In genomic region chr18:44135791-44136190, GRCh38 we compare ENCODE assay signal across 36 cellular contexts.
"Had no signal": no experiment of that assay in that cellular context is flagged by ENCODE, and none has a peak within 500 bp of the region (broad histone marks: within the 10 kb centered on the region; RNA-seq: fewer than 3 reads in every experiment).

No MANE protein-coding gene starts in this region.

- H3K27ac Mint-ChIP-seq: activated B cell treated with CpG ODN at 0.5 μM for 24 hours; activated CD4-positive, alpha-beta memory T cell treated with anti-CD3 and anti-CD28 coated beads for 36 hours; activated CD4-positive, alpha-beta T cell treated with anti-CD3 and anti-CD28 coated beads, Interleukin-2, amount 10 ng/mL, durations not matched to agents 24 days and 14 days; activated CD8-positive, alpha-beta T cell treated with anti-CD3 and anti-CD28 coated beads for 36 hours; activated naive CD4-positive, alpha-beta T cell treated with anti-CD3 and anti-CD28 coated beads for 36 hours; activated naive CD4-positive, alpha-beta T cell treated with anti-CD3 and anti-CD28 coated beads, Interleukin-2, amount 50 U/mL, for 72 hours; activated naive CD8-positive, alpha-beta T cell treated with anti-CD3 and anti-CD28 coated beads for 36 hours; activated T-cell treated with anti-CD3 and anti-CD28 coated beads, Interleukin-2, amount 50 U/mL, for 72 hours; activated T-helper 1 cell treated with anti-CD3 and anti-CD28 coated beads, Interleukin-12 subunit alpha, Interleukin-12 subunit beta, Interleukin-2, Interleukin-4 antibody, amounts not matched to agents 30 ng/mL and 10 ng/mL and 1 ng/mL, durations not matched to agents 14 hours and 24 hours and 36 hours; activated T-helper 17 cell treated with anti-CD3 and anti-CD28 coated beads, Interleukin-2, amount 50 U/mL, for 72 hours; T-helper 1 cell treated with Interleukin-12 subunit alpha and Interleukin-12 subunit beta and Interleukin-4 antibody, amounts not matched to agents 30 μg/mL and 1 μg/mL, for 36 hours; T-helper 2 cell treated with Interferon-gamma antibody and Interleukin-4, amounts not matched to agents 5 μg/mL and 100 μg/mL, for 36 hours had no signal

- H3K4me1 Mint-ChIP-seq: activated CD4-positive, alpha-beta T cell treated with anti-CD3 and anti-CD28 coated beads, Interleukin-2, amount 10 ng/mL, durations not matched to agents 24 days and 14 days; activated naive CD8-positive, alpha-beta T cell treated with anti-CD3 and anti-CD28 coated beads for 36 hours; activated T-helper 17 cell treated with anti-CD3 and anti-CD28 coated beads, Interleukin-2, amount 50 U/mL, for 72 hours; central memory CD8-positive, alpha-beta T cell had no signal

- H3K27me3 Mint-ChIP-seq: activated CD4-positive, alpha-beta memory T cell treated with anti-CD3 and anti-CD28 coated beads for 36 hours; activated CD4-positive, alpha-beta T cell treated with anti-CD3 and anti-CD28 coated beads, Interleukin-2, amount 10 ng/mL, durations not matched to agents 24 days and 14 days; activated CD8-positive, alpha-beta T cell treated with anti-CD3 and anti-CD28 coated beads for 36 hours; activated naive CD8-positive, alpha-beta T cell treated with anti-CD3 and anti-CD28 coated beads for 36 hours; activated T-helper 17 cell treated with anti-CD3 and anti-CD28 coated beads, Interleukin-2, amount 50 U/mL, for 72 hours; brain; central memory CD8-positive, alpha-beta T cell had no signal

- H3K9me3 Mint-ChIP-seq: activated B cell treated with CpG ODN at 0.5 μM for 24 hours; activated CD4-positive, alpha-beta T cell treated with anti-CD3 and anti-CD28 coated beads, Interleukin-2, amount 10 ng/mL, durations not matched to agents 24 days and 14 days; activated CD8-positive, alpha-beta T cell treated with anti-CD3 and anti-CD28 coated beads for 36 hours; activated naive CD4-positive, alpha-beta T cell treated with anti-CD3 and anti-CD28 coated beads for 36 hours; activated naive CD8-positive, alpha-beta T cell treated with anti-CD3 and anti-CD28 coated beads for 36 hours; activated T-helper 1 cell treated with anti-CD3 and anti-CD28 coated beads, Interleukin-12 subunit alpha, Interleukin-12 subunit beta, Interleukin-2, Interleukin-4 antibody, amounts not matched to agents 30 ng/mL and 10 ng/mL and 1 ng/mL, durations not matched to agents 14 hours and 24 hours and 36 hours had no signal

- H3K4me3 Mint-ChIP-seq: activated B cell treated with CpG ODN at 0.5 μM for 24 hours; activated CD4-positive, alpha-beta memory T cell treated with anti-CD3 and anti-CD28 coated beads for 36 hours; activated CD4-positive, alpha-beta T cell treated with anti-CD3 and anti-CD28 coated beads, Interleukin-2, amount 10 ng/mL, durations not matched to agents 24 days and 14 days; activated CD8-positive, alpha-beta T cell treated with anti-CD3 and anti-CD28 coated beads for 36 hours; activated naive CD4-positive, alpha-beta T cell treated with anti-CD3 and anti-CD28 coated beads for 36 hours; activated naive CD8-positive, alpha-beta T cell treated with anti-CD3 and anti-CD28 coated beads for 36 hours; activated T-cell treated with anti-CD3 and anti-CD28 coated beads, Interleukin-2, amount 50 U/mL, for 4 hours; activated T-cell treated with anti-CD3 and anti-CD28 coated beads, Interleukin-2, amount 50 U/mL, for 72 hours; activated T-helper 1 cell treated with anti-CD3 and anti-CD28 coated beads, Interleukin-12 subunit alpha, Interleukin-12 subunit beta, Interleukin-2, Interleukin-4 antibody, amounts not matched to agents 30 ng/mL and 10 ng/mL and 1 ng/mL, durations not matched to agents 14 hours and 24 hours and 36 hours; activated T-helper 17 cell treated with anti-CD3 and anti-CD28 coated beads, Interleukin-2, amount 50 U/mL, for 72 hours; brain; central memory CD8-positive, alpha-beta T cell; T-helper 1 cell treated with Interleukin-12 subunit alpha and Interleukin-12 subunit beta and Interleukin-4 antibody, amounts not matched to agents 30 μg/mL and 1 μg/mL, for 36 hours; T-helper 2 cell treated with Interferon-gamma antibody and Interleukin-4, amounts not matched to agents 5 μg/mL and 100 μg/mL, for 36 hours had no signal

- H3K4me1 ChIP-seq: adrenal gland had no signal

- H3K27me3 ChIP-seq: adrenal gland, cardiac muscle cell had no signal

- H3K27ac ChIP-seq: adrenal gland, cardiac muscle cell, VCaP had no signal

- H3K4me3 ChIP-seq: adrenal gland, cardiac muscle cell had no signal

- DNase-seq: activated B cell treated with CpG ODN at 0.5 μM for 24 hours; activated CD4-positive, alpha-beta memory T cell treated with anti-CD3 and anti-CD28 coated beads for 36 hours; activated CD4-positive, alpha-beta T cell treated with anti-CD3 and anti-CD28 coated beads for 4 hours; activated CD4-positive, alpha-beta T cell treated with anti-CD3 and anti-CD28 coated beads, Interleukin-2, amount 10 ng/mL, durations not matched to agents 24 days and 14 days; activated CD4-positive, alpha-beta T cell treated with anti-CD3 and anti-CD28 coated beads, Interleukin-2, amount 50 U/mL, for 1 hour; activated CD4-positive, alpha-beta T cell treated with anti-CD3 and anti-CD28 coated beads, Interleukin-2, amount 50 U/mL, for 4 hours; activated CD4-positive, CD25-positive, alpha-beta regulatory T cell treated with anti-CD3 and anti-CD28 coated beads, Interleukin-2, amount 50 U/mL, for 72 hours; activated CD8-positive, alpha-beta memory T cell treated with anti-CD3 and anti-CD28 coated beads, Interleukin-2, amount 50 U/mL, for 4 hours; activated CD8-positive, alpha-beta T cell treated with anti-CD3 and anti-CD28 coated beads for 36 hours; activated effector memory CD4-positive, alpha-beta T cell treated with anti-CD3 and anti-CD28 coated beads, Interleukin-2, amount 50 U/mL, for 16 hours; activated gamma-delta T cell treated with Interleukin-2 at 50 U/mL for 16 hours; activated naive CD4-positive, alpha-beta T cell; activated naive CD4-positive, alpha-beta T cell treated with anti-CD3 and anti-CD28 coated beads for 36 hours; activated naive CD4-positive, alpha-beta T cell treated with anti-CD3 and anti-CD28 coated beads, Interleukin-2, amount 50 U/mL, for 16 hours; activated naive CD8-positive, alpha-beta T cell treated with anti-CD3 and anti-CD28 coated beads for 36 hours; activated T-cell treated with anti-CD3 and anti-CD28 coated beads for 4 hours; activated T-cell treated with anti-CD3 and anti-CD28 coated beads, Interleukin-2, amount 50 U/mL, for 1 hour; activated T-cell treated with anti-CD3 and anti-CD28 coated beads, Interleukin-2, amount 50 U/mL, for 4 hours; activated T-cell treated with anti-CD3 and anti-CD28 coated beads, Interleukin-2, amount 50 U/mL, for 72 hours; adrenal gland; amniotic stem cell; aorta; caudate nucleus; cerebellar nuclear complex; T-helper 1 cell; T-helper 2 cell; T-helper 9 cell had no signal

- H3K36me3 Mint-ChIP-seq: activated CD4-positive, alpha-beta memory T cell treated with anti-CD3 and anti-CD28 coated beads for 36 hours; activated naive CD8-positive, alpha-beta T cell treated with anti-CD3 and anti-CD28 coated beads for 36 hours; brain had no signal

- H3K36me3 ChIP-seq: adrenal gland, cardiac muscle cell had no signal

- H3K9me3 ChIP-seq: adrenal gland had no signal
